In the genomic region with DNA sequence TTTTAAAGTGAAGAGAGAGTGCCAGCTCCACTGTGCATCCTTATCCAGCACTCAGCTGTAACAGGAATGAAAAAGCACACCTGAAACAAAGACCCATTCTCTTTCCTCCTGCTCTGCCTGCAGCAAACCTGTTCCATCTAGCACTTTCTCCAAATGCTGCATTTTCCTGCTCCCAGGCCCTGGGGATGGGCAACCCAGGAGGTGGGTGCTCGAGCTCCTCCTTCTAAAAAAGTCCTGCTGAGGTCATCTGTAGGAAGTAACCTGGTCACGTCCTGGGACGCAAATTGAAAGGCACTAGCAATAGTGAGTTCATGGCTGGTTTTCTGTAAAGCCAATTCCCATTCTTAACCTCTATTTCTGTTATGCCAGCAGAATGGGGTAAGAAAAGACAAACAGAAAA, we compare ENCODE assay signal across 10 cellular contexts.
A peak's percentile ranks its signal among the peaks of the same experiment; 100 is the strongest.
DNase-seq lines count a peak whose midpoint lies in the region; ATAC-seq and TF ChIP-seq lines count a peak whose summit lies in the region.
"Had no signal": no experiment of that assay in that cellular context is flagged by ENCODE, and none has a peak within 500 bp of the region (broad histone marks: within the 10 kb centered on the region; RNA-seq: fewer than 3 reads in every experiment).

No MANE protein-coding gene starts in this region.

- H3K27ac ChIP-seq in left ventricle myocardium inferior (replicated peaks) (peak overlapping the region; percentile 52), heart right ventricle (peak overlapping the region in 4 of 10 donors; percentile 32 to 78 (median 46)), coronary artery (peak overlapping the region; percentile 41 to 72), upper lobe of left lung (peak overlapping the region; percentile 24 to 60 (median 56))

- H3K27me3 Mint-ChIP-seq in nephron progenitor cell (ENCODE audit: low read depth, poor library complexity): peaks cover 4% of the 10 kb centered on the region

- no peak for DNase-seq in left ventricle myocardium inferior
- no peak for DNase-seq in heart right ventricle
- no peak for DNase-seq in coronary artery (ENCODE audit: low spot score)
- no peak for DNase-seq in nephron progenitor cell
- no peak for DNase-seq in upper lobe of left lung
- no peak for DNase-seq in DMS 273 (lab: John Stamatoyannopoulos, UW; ENCODE audit: unreplicated experiment)
- DNase-seq: Kasumi-1, NCI-H345 had no signal

- 72 to 82% methylated on average over 3 of the region's 3 CpGs for WGBS in heart right ventricle, 2 donors
- WGBS in upper lobe of left lung, 2 donors: 73 to 85% methylated on average over 3 of the region's 3 CpGs

- intact Hi-C loops in left ventricle myocardium inferior (cut with micrococcal nuclease) (no loop called here), heart right ventricle (cut with DNase I) (loop anchor here in 3 of 10 donors (5.0 to 10.0 kb wide), 3 partner anchors 43 to 86 kb away; no protein-coding TSS in a partner anchor)

- no peak overlapping the region for H3K4me3 ChIP-seq in left ventricle myocardium inferior
- no peak overlapping the region for H3K4me3 ChIP-seq in heart right ventricle
- peak overlapping the region; percentile 13 for H3K4me3 ChIP-seq in coronary artery
- H3K4me3 ChIP-seq in upper lobe of left lung: no peak overlapping the region

- no peaks in the 10 kb centered on the region for H3K9me3 Mint-ChIP-seq in nephron progenitor cell

- no peak for ATAC-seq in heart right ventricle
- ATAC-seq in upper lobe of left lung (ENCODE audit: low FRiP score in 2 of 2): peak in 1 of 2 donors; percentile 8
- ATAC-seq in GM21423 (IDR thresholded peaks at IDR 0.05; ENCODE audit: unreplicated experiment): no peak
- no peak for ATAC-seq in GM18868 (IDR thresholded peaks at IDR 0.05; ENCODE audit: unreplicated experiment)

- H3K4me3 Mint-ChIP-seq in nephron progenitor cell: no peak overlapping the region

- peaks cover 29% of the 10 kb centered on the region for H3K36me3 Mint-ChIP-seq in nephron progenitor cell (ENCODE audit: low read depth)

- peak overlapping the region; percentile 89 for H3K27ac Mint-ChIP-seq in nephron progenitor cell

- H3K4me1 ChIP-seq in left ventricle myocardium inferior: peaks cover 33% of the 10 kb centered on the region
- H3K4me1 ChIP-seq in heart right ventricle: peaks cover 0 to 57% (median 31%) of the 10 kb centered on the region in 9 donors
- H3K4me1 ChIP-seq in upper lobe of left lung: peaks cover 16 to 35% (median 18%) of the 10 kb centered on the region in 4 donors

- H3K4me1 Mint-ChIP-seq in nephron progenitor cell: peaks cover 52% of the 10 kb centered on the region

- H3K27me3 ChIP-seq in left ventricle myocardium inferior (ENCODE audit: low read depth) (no peaks in the 10 kb centered on the region), heart right ventricle (no peaks in the 10 kb centered on the region), upper lobe of left lung (no peaks in the 10 kb centered on the region)

- no peak for TF ChIP-seq EP300 in upper lobe of left lung (IDR thresholded peaks at IDR 0.05)

- H3K9me3 ChIP-seq in left ventricle myocardium inferior (replicated peaks) (no peaks in the 10 kb centered on the region), heart right ventricle (no peaks in the 10 kb centered on the region), upper lobe of left lung (no peaks in the 10 kb centered on the region)

- no peak for TF ChIP-seq CTCF in left ventricle myocardium inferior (IDR thresholded peaks at IDR 0.05; ENCODE audit: borderline replicate concordance)
- no peak for TF ChIP-seq CTCF in heart right ventricle (IDR thresholded peaks at IDR 0.05)
- TF ChIP-seq CTCF in coronary artery (IDR thresholded peaks at IDR 0.05): no peak
- no peak for TF ChIP-seq CTCF in nephron progenitor cell (IDR thresholded peaks at IDR 0.05)
- TF ChIP-seq CTCF in upper lobe of left lung (IDR thresholded peaks at IDR 0.05): no peak

- no peaks in the 10 kb centered on the region for H3K36me3 ChIP-seq in left ventricle myocardium inferior
- no peaks in the 10 kb centered on the region for H3K36me3 ChIP-seq in heart right ventricle
- H3K36me3 ChIP-seq in upper lobe of left lung: no peaks in the 10 kb centered on the region

- TF ChIP-seq POLR2A in upper lobe of left lung (IDR thresholded peaks at IDR 0.05): no peak
